In the genomic region with DNA sequence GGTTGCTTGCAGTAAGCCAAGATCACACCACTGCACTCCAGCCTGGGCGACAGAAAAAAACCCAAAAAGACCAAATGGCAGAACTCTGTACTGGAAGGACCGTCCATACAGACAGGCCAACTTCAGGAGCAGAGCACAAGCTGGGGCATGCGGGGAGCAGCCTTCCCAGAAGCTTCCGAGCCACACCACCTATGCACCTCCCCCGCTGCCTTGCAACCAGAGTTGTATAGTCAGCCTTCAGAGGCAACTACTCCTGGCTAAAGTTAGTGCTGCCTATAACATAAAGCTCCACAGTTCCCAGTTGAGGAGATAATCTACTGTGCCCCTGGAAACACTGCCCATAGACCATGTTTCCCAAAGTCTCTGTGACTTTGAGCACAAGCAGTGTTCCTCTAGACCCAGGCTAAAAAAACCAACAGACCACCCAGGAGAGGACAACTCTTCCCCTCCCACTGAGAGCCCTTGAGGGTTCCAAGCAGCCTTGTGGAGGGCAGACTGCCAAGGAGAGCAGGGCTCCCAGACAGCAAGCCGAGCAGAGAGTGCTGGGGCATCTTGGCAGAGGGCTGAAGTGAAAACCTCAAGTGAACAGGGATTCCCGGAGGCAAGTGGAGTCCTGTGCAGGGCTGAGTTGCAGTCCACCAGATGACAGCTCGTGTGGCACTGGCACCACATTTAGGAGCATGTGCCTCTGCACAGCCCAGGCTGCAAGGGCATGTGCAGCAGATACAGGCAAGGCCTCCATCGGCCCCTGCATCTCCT, we compare ENCODE assay signal across 1 cellular context.
TF ChIP-seq lines count a peak whose summit lies in the region.

No MANE protein-coding gene starts in this region.

TF ChIP-seq in H1, 55 proteins besides CTCF, POLR2A, EP300 and RAD21:
- TF ChIP-seq SRF (IDR thresholded peaks at IDR 0.05; ENCODE audit: low read depth, low read length): no peak
- TF ChIP-seq, protein P1, sequence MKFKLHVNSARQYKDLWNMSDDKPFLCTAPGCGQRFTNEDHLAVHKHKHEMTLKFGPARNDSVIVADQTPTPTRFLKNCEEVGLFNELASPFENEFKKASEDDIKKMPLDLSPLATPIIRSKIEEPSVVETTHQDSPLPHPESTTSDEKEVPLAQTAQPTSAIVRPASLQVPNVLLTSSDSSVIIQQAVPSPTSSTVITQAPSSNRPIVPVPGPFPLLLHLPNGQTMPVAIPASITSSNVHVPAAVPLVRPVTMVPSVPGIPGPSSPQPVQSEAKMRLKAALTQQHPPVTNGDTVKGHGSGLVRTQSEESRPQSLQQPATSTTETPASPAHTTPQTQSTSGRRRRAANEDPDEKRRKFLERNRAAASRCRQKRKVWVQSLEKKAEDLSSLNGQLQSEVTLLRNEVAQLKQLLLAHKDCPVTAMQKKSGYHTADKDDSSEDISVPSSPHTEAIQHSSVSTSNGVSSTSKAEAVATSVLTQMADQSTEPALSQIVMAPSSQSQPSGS (IDR thresholded peaks at IDR 0.05; ENCODE audit: low read length): no peak
- TF ChIP-seq POLR2AphosphoS5 (IDR thresholded peaks at IDR 0.05; ENCODE audit: low read depth, low read length): 0 out of 2 replicates have a peak, but pooled peaks have one; percentile 19
- no peak for TF ChIP-seq KDM4A (IDR thresholded peaks at IDR 0.05; ENCODE audit: low read depth, low read length, severe bottlenecking)
